Comparison of ENCODE assay signal across 1 cellular context in genomic region chr2:3160751-3161330, GRCh38.
TF ChIP-seq lines count a peak whose summit lies in the region.

No MANE protein-coding gene starts in this region.

TF ChIP-seq in IMR-90, 13 proteins besides CTCF, POLR2A, EP300 and RAD21 (continued from another document):
- TF ChIP-seq USF2 (IDR thresholded peaks at IDR 0.05; ENCODE audit: low read depth, low read length): no peak
- no peak for TF ChIP-seq NFE2L2 (IDR thresholded peaks at IDR 0.05; ENCODE audit: low read depth, low read length)
- no peak for TF ChIP-seq MAFK (IDR thresholded peaks at IDR 0.05; ENCODE audit: low read depth, low read length)
- TF ChIP-seq RCOR1 (IDR thresholded peaks at IDR 0.05; ENCODE audit: insufficient replicate concordance, low read length): no peak
- no peak for TF ChIP-seq SMC3 (IDR thresholded peaks at IDR 0.05; ENCODE audit: low read depth, low read length)
- no peak for TF ChIP-seq MXI1 (IDR thresholded peaks at IDR 0.05; ENCODE audit: borderline replicate concordance, low read depth, low read length)
- TF ChIP-seq MAZ (IDR thresholded peaks at IDR 0.05; ENCODE audit: borderline replicate concordance, low read depth, low read length): no peak
- no peak for TF ChIP-seq CHD1 (IDR thresholded peaks at IDR 0.05; ENCODE audit: low read depth, low read length)
- TF ChIP-seq, protein P1, sequence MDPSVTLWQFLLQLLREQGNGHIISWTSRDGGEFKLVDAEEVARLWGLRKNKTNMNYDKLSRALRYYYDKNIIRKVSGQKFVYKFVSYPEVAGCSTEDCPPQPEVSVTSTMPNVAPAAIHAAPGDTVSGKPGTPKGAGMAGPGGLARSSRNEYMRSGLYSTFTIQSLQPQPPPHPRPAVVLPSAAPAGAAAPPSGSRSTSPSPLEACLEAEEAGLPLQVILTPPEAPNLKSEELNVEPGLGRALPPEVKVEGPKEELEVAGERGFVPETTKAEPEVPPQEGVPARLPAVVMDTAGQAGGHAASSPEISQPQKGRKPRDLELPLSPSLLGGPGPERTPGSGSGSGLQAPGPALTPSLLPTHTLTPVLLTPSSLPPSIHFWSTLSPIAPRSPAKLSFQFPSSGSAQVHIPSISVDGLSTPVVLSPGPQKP (IDR thresholded peaks at IDR 0.05; ENCODE audit: borderline replicate concordance, low read depth, low read length): no peak
- no peak for TF ChIP-seq FOS (IDR thresholded peaks at IDR 0.05; ENCODE audit: low read depth, low read length)
- TF ChIP-seq RFX5 (IDR thresholded peaks at IDR 0.05; ENCODE audit: low read depth, low read length): no peak
- TF ChIP-seq CEBPB (IDR thresholded peaks at IDR 0.05; ENCODE audit: low read depth, low read length): no peak
